In the genomic region with DNA sequence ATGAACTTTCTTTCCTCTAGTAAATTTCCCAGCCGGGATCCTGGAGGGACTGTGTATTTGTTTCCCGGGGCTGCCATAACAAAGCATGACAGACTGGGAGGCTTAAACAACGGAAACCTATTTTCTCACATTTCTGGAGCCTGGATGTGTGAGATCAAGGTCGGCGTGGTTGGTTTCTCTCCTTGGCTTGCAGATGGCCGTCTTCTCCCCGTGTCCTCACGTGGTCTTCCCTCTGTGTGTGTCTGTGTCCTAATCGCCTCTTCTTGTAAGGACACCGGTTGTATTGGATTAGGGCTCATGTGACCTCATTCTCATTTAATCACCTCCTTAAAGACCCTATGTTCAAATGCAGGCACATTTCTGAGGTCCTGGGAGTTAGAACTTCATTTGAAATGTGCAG, we compare ENCODE assay signal across 18 cellular contexts.
"Had no signal": no experiment of that assay in that cellular context is flagged by ENCODE, and none has a peak within 500 bp of the region (broad histone marks: within the 10 kb centered on the region; RNA-seq: fewer than 3 reads in every experiment).

No MANE protein-coding gene starts in this region.

- H3K36me3 Mint-ChIP-seq: activated naive CD8-positive, alpha-beta T cell treated with anti-CD3 and anti-CD28 coated beads, Interleukin-2, amount 10 ng/mL, durations not matched to agents 7 days and 5 days; natural killer cell treated with Interleukin-12 subunit alpha and Interleukin-12 subunit beta and Interleukin-15 and Interleukin-18, amount 100 ng/mL, for 72 hours had no signal

- H3K27ac Mint-ChIP-seq: activated CD8-positive, alpha-beta T cell treated with anti-CD3 and anti-CD28 coated beads for 36 hours; activated naive CD8-positive, alpha-beta T cell treated with anti-CD3 and anti-CD28 coated beads, Interleukin-2, amount 10 ng/mL, durations not matched to agents 7 days and 5 days; activated T-helper 17 cell treated with anti-CD3 and anti-CD28 coated beads, Interleukin-2, amount 50 U/mL, for 72 hours; natural killer cell treated with Interleukin-12 subunit alpha and Interleukin-12 subunit beta and Interleukin-15 and Interleukin-18, amount 100 ng/mL, for 72 hours; stimulated activated naive CD8-positive, alpha-beta T cell treated with anti-CD3 and anti-CD28 coated beads, Interleukin-15, Interleukin-2, amounts not matched to agents 100 ng/mL and 50 ng/mL, for 24 hours had no signal

- H3K9me3 Mint-ChIP-seq: activated CD8-positive, alpha-beta T cell treated with anti-CD3 and anti-CD28 coated beads for 36 hours; activated naive CD8-positive, alpha-beta T cell treated with anti-CD3 and anti-CD28 coated beads, Interleukin-2, amount 10 ng/mL, durations not matched to agents 7 days and 5 days; activated T-helper 17 cell treated with anti-CD3 and anti-CD28 coated beads, Interleukin-2, amount 50 U/mL, for 72 hours; natural killer cell treated with Interleukin-12 subunit alpha and Interleukin-12 subunit beta and Interleukin-15 and Interleukin-18, amount 100 ng/mL, for 72 hours; stimulated activated naive CD8-positive, alpha-beta T cell treated with anti-CD3 and anti-CD28 coated beads, Interleukin-15, Interleukin-2, amounts not matched to agents 100 ng/mL and 50 ng/mL, for 24 hours had no signal

- H3K4me3 Mint-ChIP-seq: activated CD8-positive, alpha-beta T cell treated with anti-CD3 and anti-CD28 coated beads for 36 hours; activated naive CD8-positive, alpha-beta T cell treated with anti-CD3 and anti-CD28 coated beads, Interleukin-2, amount 10 ng/mL, durations not matched to agents 7 days and 5 days; activated T-helper 17 cell treated with anti-CD3 and anti-CD28 coated beads, Interleukin-2, amount 50 U/mL, for 72 hours; natural killer cell treated with Interleukin-12 subunit alpha and Interleukin-12 subunit beta and Interleukin-15 and Interleukin-18, amount 100 ng/mL, for 72 hours; stimulated activated naive CD8-positive, alpha-beta T cell treated with anti-CD3 and anti-CD28 coated beads, Interleukin-15, Interleukin-2, amounts not matched to agents 100 ng/mL and 50 ng/mL, for 24 hours had no signal

- DNase-seq: activated CD4-positive, alpha-beta T cell treated with anti-CD3 and anti-CD28 coated beads for 48 hours; activated CD4-positive, CD25-positive, alpha-beta regulatory T cell; activated CD8-positive, alpha-beta T cell treated with anti-CD3 and anti-CD28 coated beads for 36 hours; activated naive CD4-positive, alpha-beta T cell; activated naive CD8-positive, alpha-beta T cell treated with anti-CD3 and anti-CD28 coated beads, Interleukin-2, amount 10 ng/mL, durations not matched to agents 7 days and 5 days; activated T-cell treated with anti-CD3 and anti-CD28 coated beads, Interleukin-2, amount 50 U/mL, for 1 hour; amygdala; left cardiac atrium; mesendoderm; nucleus accumbens; stimulated activated CD4-positive, alpha-beta T cell treated with anti-CD3 and anti-CD28 coated beads, Interleukin-2, amount 100 ng/mL, for 48 hours; trophoblast cell had no signal

- H3K4me3 ChIP-seq: dorsolateral prefrontal cortex, vagina had no signal

- ATAC-seq: activated CD8-positive, alpha-beta T cell treated with anti-CD3 and anti-CD28 coated beads for 36 hours; activated T-helper 17 cell treated with anti-CD3 and anti-CD28 coated beads, Interleukin-2, amount 50 U/mL, for 72 hours; left cardiac atrium; natural killer cell treated with Interleukin-12 subunit alpha and Interleukin-12 subunit beta and Interleukin-15 and Interleukin-18, amount 100 ng/mL, for 72 hours had no signal

- H3K4me1 Mint-ChIP-seq: activated naive CD8-positive, alpha-beta T cell treated with anti-CD3 and anti-CD28 coated beads, Interleukin-2, amount 10 ng/mL, durations not matched to agents 7 days and 5 days; activated T-helper 17 cell treated with anti-CD3 and anti-CD28 coated beads, Interleukin-2, amount 50 U/mL, for 72 hours had no signal

- H3K27me3 Mint-ChIP-seq: activated T-helper 17 cell treated with anti-CD3 and anti-CD28 coated beads, Interleukin-2, amount 50 U/mL, for 72 hours had no signal

- H3K36me3 ChIP-seq: vagina had no signal

- H3K27me3 ChIP-seq: dorsolateral prefrontal cortex, vagina had no signal

- H3K4me1 ChIP-seq: vagina had no signal

- H3K9me3 ChIP-seq: vagina had no signal

- H3K27ac ChIP-seq: dorsolateral prefrontal cortex, epithelial cell of prostate, vagina had no signal
